Comparison of ENCODE assay signal across 34 cellular contexts in genomic region chr11:132351050-132351449, GRCh38.
"Had no signal": no experiment of that assay in that cellular context is flagged by ENCODE, and none has a peak within 500 bp of the region (broad histone marks: within the 10 kb centered on the region; RNA-seq: fewer than 3 reads in every experiment).

No MANE protein-coding gene starts in this region.

- H3K9me3 ChIP-seq: adrenal gland, body of pancreas, breast epithelium had no signal

- ATAC-seq: activated CD4-positive, alpha-beta T cell treated with anti-CD3 and anti-CD28 coated beads for 36 hours; activated CD4-positive, CD25-positive, alpha-beta regulatory T cell treated with anti-CD3 and anti-CD28 coated beads, Interleukin-2, amount 50 U/mL, for 24 hours; activated CD8-positive, alpha-beta T cell treated with anti-CD3 and anti-CD28 coated beads for 36 hours; activated naive CD4-positive, alpha-beta T cell treated with anti-CD3 and anti-CD28 coated beads, Interleukin-2, amount 50 U/mL, for 72 hours; activated T-cell treated with anti-CD3 and anti-CD28 coated beads, Interleukin-2, amount 50 U/mL, for 4 hours; activated T-cell treated with anti-CD3 and anti-CD28 coated beads, Interleukin-2, amount 50 U/mL, for 72 hours; activated T-helper 17 cell treated with anti-CD3 and anti-CD28 coated beads, Interleukin-2, amount 50 U/mL, for 72 hours; body of pancreas; WTC11 had no signal

- H3K27me3 ChIP-seq: adrenal gland, body of pancreas, brain microvascular endothelial cell, breast epithelium had no signal

- H3K4me1 ChIP-seq: adrenal gland, body of pancreas, breast epithelium had no signal

- DNase-seq: activated CD4-positive, alpha-beta T cell treated with anti-CD3 and anti-CD28 coated beads for 1 hour; activated CD4-positive, alpha-beta T cell treated with anti-CD3 and anti-CD28 coated beads for 36 hours; activated CD4-positive, alpha-beta T cell treated with anti-CD3 and anti-CD28 coated beads for 48 hours; activated CD4-positive, alpha-beta T cell treated with anti-CD3 and anti-CD28 coated beads, Interleukin-2, amount 10 ng/mL, durations not matched to agents 7 days and 5 days; activated CD4-positive, alpha-beta T cell treated with anti-CD3 and anti-CD28 coated beads, Interleukin-2, amount 50 U/mL, for 48 hours; activated CD4-positive, CD25-positive, alpha-beta regulatory T cell; activated CD8-positive, alpha-beta memory T cell treated with anti-CD3 and anti-CD28 coated beads, Interleukin-2, amount 50 U/mL, for 4 hours; activated CD8-positive, alpha-beta T cell treated with anti-CD3 and anti-CD28 coated beads for 36 hours; activated effector memory CD4-positive, alpha-beta T cell treated with anti-CD3 and anti-CD28 coated beads, Interleukin-2, amount 50 U/mL, for 16 hours; activated gamma-delta T cell treated with Interleukin-2 at 50 U/mL for 16 hours; activated naive CD4-positive, alpha-beta T cell; activated naive CD4-positive, alpha-beta T cell treated with anti-CD3 and anti-CD28 coated beads for 36 hours; activated naive CD4-positive, alpha-beta T cell treated with anti-CD3 and anti-CD28 coated beads, Interleukin-2, amount 50 U/mL, for 16 hours; activated naive CD8-positive, alpha-beta T cell treated with anti-CD3 and anti-CD28 coated beads for 36 hours; activated T-cell treated with anti-CD3 and anti-CD28 coated beads for 4 hours; activated T-cell treated with anti-CD3 and anti-CD28 coated beads, Interleukin-2, amount 50 U/mL, for 1 hour; activated T-cell treated with anti-CD3 and anti-CD28 coated beads, Interleukin-2, amount 50 U/mL, for 4 hours; activated T-cell treated with anti-CD3 and anti-CD28 coated beads, Interleukin-2, amount 50 U/mL, for 72 hours; adrenal gland; amniotic stem cell; aorta; body of pancreas; brain microvascular endothelial cell; central memory CD4-positive, alpha-beta T cell; T-helper 1 cell; T-helper 2 cell; T-helper 9 cell; WERI-Rb-1 had no signal

- H3K4me3 ChIP-seq: adrenal gland, body of pancreas, breast epithelium had no signal

- H3K27ac ChIP-seq: adrenal gland, body of pancreas, brain microvascular endothelial cell, breast epithelium, WERI-Rb-1 had no signal

- H3K36me3 ChIP-seq: adrenal gland, brain microvascular endothelial cell, breast epithelium, WERI-Rb-1 had no signal

- FAIRE-seq: astrocyte had no signal
